Comparison of ENCODE assay signal across 15 cellular contexts in the genomic region with DNA sequence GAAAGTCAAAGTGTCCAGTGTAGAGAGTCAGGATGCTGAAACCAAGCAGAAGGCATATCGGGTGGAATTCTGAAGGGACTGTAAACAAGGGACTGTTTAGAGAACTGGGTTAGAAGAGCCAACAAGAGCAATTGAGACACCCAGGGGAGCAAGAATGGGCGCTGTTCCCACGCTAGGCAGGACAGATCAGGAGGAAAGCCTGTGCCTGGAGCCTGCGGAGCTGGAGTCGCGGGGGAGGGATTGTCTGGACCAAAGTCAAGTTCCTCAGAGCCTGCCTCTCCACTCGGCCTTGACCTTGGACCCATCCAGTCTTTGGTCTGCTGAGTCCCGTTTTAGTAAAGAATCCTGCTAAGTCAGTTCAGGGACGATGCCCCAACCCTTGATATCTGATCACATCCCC. TPM values are rescaled to one million over a fixed set of nuclear protein-coding genes. Genes with fewer than 3 reads are reported as not detected.
DNase-seq lines count a peak whose midpoint lies in the region; ATAC-seq and TF ChIP-seq lines count a peak whose summit lies in the region.
"Had no signal": no experiment of that assay in that cellular context is flagged by ENCODE, and none has a peak within 500 bp of the region (broad histone marks: within the 10 kb centered on the region; RNA-seq: fewer than 3 reads in every experiment).

No MANE protein-coding gene starts in this region.

- H3K27ac ChIP-seq in psoas muscle (no peak overlapping the region), breast epithelium (no peak overlapping the region)

- intact Hi-C loops in left cardiac atrium (cut with DNase I), result no loop called here
- intact Hi-C loops in psoas muscle (cut with DNase I), result no loop called here
- intact Hi-C loops in breast epithelium (cut with DNase I; ENCODE audit: low total_unique reads), result no loop called here

- peak; percentile 89 to 91 for ATAC-seq in left cardiac atrium
- ATAC-seq in psoas muscle, result peak; percentile 30 to 85 (median 74)
- no peak for ATAC-seq in stimulated activated effector memory CD8-positive, alpha-beta T cell treated with anti-CD3 and anti-CD28 coated beads, Interleukin-12 subunit alpha, Interleukin-12 subunit beta, amount 100 ng/mL, for 72 hours
- ATAC-seq in GM19452 (IDR thresholded peaks at IDR 0.05; ENCODE audit: unreplicated experiment), result no peak
- no peak for ATAC-seq in GM18907 (IDR thresholded peaks at IDR 0.05; ENCODE audit: unreplicated experiment)
- ATAC-seq: GM12878, HCT116 had no signal

- H3K4me3 ChIP-seq in psoas muscle (no peak overlapping the region), breast epithelium (no peak overlapping the region)
- H3K4me3 ChIP-seq: GM12878, smooth muscle cell had no signal

- H3K4me1 ChIP-seq in psoas muscle (no peaks in the 10 kb centered on the region), breast epithelium (no peaks in the 10 kb centered on the region)

- H3K36me3 Mint-ChIP-seq in stimulated activated effector memory CD8-positive, alpha-beta T cell treated with anti-CD3 and anti-CD28 coated beads, Interleukin-12 subunit alpha, Interleukin-12 subunit beta, amount 100 ng/mL, for 72 hours, result peaks cover 7% of the 10 kb centered on the region

- no peaks in the 10 kb centered on the region for H3K9me3 Mint-ChIP-seq in stimulated activated effector memory CD8-positive, alpha-beta T cell treated with anti-CD3 and anti-CD28 coated beads, Interleukin-12 subunit alpha, Interleukin-12 subunit beta, amount 100 ng/mL, for 72 hours
- H3K9me3 Mint-ChIP-seq: endodermal cell had no signal

- in situ Hi-C loops in SK-MEL-5 (cut with HindIII; ENCODE audit: low pct_unique_long_range_greater_than_20kb, low sequenced_read_pairs), result no loop called here

- no peak overlapping the region for H3K27ac Mint-ChIP-seq in stimulated activated effector memory CD8-positive, alpha-beta T cell treated with anti-CD3 and anti-CD28 coated beads, Interleukin-12 subunit alpha, Interleukin-12 subunit beta, amount 100 ng/mL, for 72 hours
- H3K27ac Mint-ChIP-seq: endodermal cell had no signal

- no peaks in the 10 kb centered on the region for H3K9me3 ChIP-seq in psoas muscle
- H3K9me3 ChIP-seq in breast epithelium, result no peaks in the 10 kb centered on the region

- H3K27me3 ChIP-seq in psoas muscle (ENCODE audit: insufficient read depth in 3 of 3, low read length in 2 of 3) (no peaks in the 10 kb centered on the region), breast epithelium (no peaks in the 10 kb centered on the region)

- H3K36me3 ChIP-seq in psoas muscle (ENCODE audit: insufficient read depth in 1 of 2, low read depth in 1 of 2) (no peaks in the 10 kb centered on the region), breast epithelium (no peaks in the 10 kb centered on the region)

- 8 to 21% (median 14%) methylated on average over 9 of the region's 9 CpGs for WGBS in psoas muscle, 3 donors

- peak; percentile 33 for DNase-seq in DMS153 treated with DMSO at 0.1 percent for 48 hours (lab: John Stamatoyannopoulos, UW; ENCODE audit: unreplicated experiment)
- peak; percentile 19 for DNase-seq in SK-MEL-5 (ENCODE audit: low read depth, low spot score)
- DNase-seq in left cardiac atrium, result peak; percentile 81
- DNase-seq in psoas muscle, result peak; percentile 83 to 93
- DNase-seq in stimulated activated effector memory CD8-positive, alpha-beta T cell treated with anti-CD3 and anti-CD28 coated beads, Interleukin-12 subunit alpha, Interleukin-12 subunit beta, amount 100 ng/mL, for 72 hours (ENCODE audit: low spot score in 2 of 2), result no peak
- no peak for DNase-seq in breast epithelium (ENCODE audit: low spot score in 2 of 2)
- DNase-seq: endodermal cell, Karpas-422, NCI-H524 treated with DMSO at 0.1 percent for 48 hours, SIG-M5 had no signal

- no peak for TF ChIP-seq POLR2A in breast epithelium (IDR thresholded peaks at IDR 0.05)

- peaks cover 14% of the 10 kb centered on the region for H3K4me1 Mint-ChIP-seq in stimulated activated effector memory CD8-positive, alpha-beta T cell treated with anti-CD3 and anti-CD28 coated beads, Interleukin-12 subunit alpha, Interleukin-12 subunit beta, amount 100 ng/mL, for 72 hours
- H3K4me1 Mint-ChIP-seq: endodermal cell had no signal

- no peak for TF ChIP-seq CTCF in psoas muscle (IDR thresholded peaks at IDR 0.05)
- no peak for TF ChIP-seq CTCF in breast epithelium (IDR thresholded peaks at IDR 0.05)

- H3K4me3 Mint-ChIP-seq in stimulated activated effector memory CD8-positive, alpha-beta T cell treated with anti-CD3 and anti-CD28 coated beads, Interleukin-12 subunit alpha, Interleukin-12 subunit beta, amount 100 ng/mL, for 72 hours, result no peak overlapping the region
- H3K4me3 Mint-ChIP-seq: endodermal cell had no signal

RNA-seq across cellular contexts. Expression of gene KLHL36, which starts 14.7 kb away (rescaled TPM):
- total RNA-seq in SK-MEL-5 (2014; rRNA removed; shearing (Covaris generic)), result 28.9 and 35.5 TPM in 2 replicates
- 29.3 and 43.2 TPM in 2 replicates for polyA plus RNA-seq in SK-MEL-5 (2015; cell fraction: cytosol; rRNA removed)
- polyA plus RNA-seq in SK-MEL-5 (2015; cell fraction: nucleus; rRNA removed), result 88.9 and 99.5 TPM in 2 replicates
- total RNA-seq in left cardiac atrium, result 10 to 100 TPM; 35.8 to 47.0 TPM
- 10 to 100 TPM; 13.1 to 19.3 (median 15.9) TPM for total RNA-seq in psoas muscle
- 10 to 100 TPM in 2 of 3 donors, 1 to 10 TPM in 1; 5.9 to 11.2 (median 11.1) TPM for polyA plus RNA-seq in psoas muscle
- 10 to 100 TPM; 51.5 to 61.4 (median 59.4) TPM for total RNA-seq in breast epithelium

RNA-seq across cellular contexts. Expression of gene COTL1, which starts 15.7 kb away (rescaled TPM):
- 159 and 171 TPM in 2 replicates for total RNA-seq in SK-MEL-5 (2014; rRNA removed; shearing (Covaris generic))
- polyA plus RNA-seq in SK-MEL-5 (2015; cell fraction: cytosol; rRNA removed), result 289 and 290 TPM in 2 replicates
- 32.8 and 33.8 TPM in 2 replicates for polyA plus RNA-seq in SK-MEL-5 (2015; cell fraction: nucleus; rRNA removed)
- total RNA-seq in left cardiac atrium, result 10 to 100 TPM; 37.3 to 43.9 TPM
- total RNA-seq in psoas muscle, result 10 to 100 TPM in 2 of 4 donors, 1 to 10 TPM in 2; 7.0 to 11.9 (median 10.4) TPM
- 10 to 100 TPM in 1 of 3 donors, 1 to 10 TPM in 2; 6.1 to 44.5 (median 7.1) TPM for polyA plus RNA-seq in psoas muscle
- total RNA-seq in breast epithelium, result 10 to 100 TPM; 22.0 to 49.2 (median 44.6) TPM

Comparison
In these comparisons a context has a peak if more than half of its experiments do, and no peak if none do; other contexts are left out.
1. DNase-seq: peak in DMS153 treated with DMSO at 0.1 percent for 48 hours (single experiment), SK-MEL-5 (single experiment), left cardiac atrium (single experiment) and psoas muscle (2 of 2); none in stimulated activated effector memory CD8-positive, alpha-beta T cell treated with anti-CD3 and anti-CD28 coated beads, Interleukin-12 subunit alpha, Interleukin-12 subunit beta, amount 100 ng/mL, for 72 hours (0 of 2) and breast epithelium (0 of 2).
2. ATAC-seq: peak in left cardiac atrium (2 of 2) and psoas muscle (4 of 4); none in stimulated activated effector memory CD8-positive, alpha-beta T cell treated with anti-CD3 and anti-CD28 coated beads, Interleukin-12 subunit alpha, Interleukin-12 subunit beta, amount 100 ng/mL, for 72 hours (single experiment), GM19452 (single experiment) and GM18907 (single experiment).